In the genomic region with DNA sequence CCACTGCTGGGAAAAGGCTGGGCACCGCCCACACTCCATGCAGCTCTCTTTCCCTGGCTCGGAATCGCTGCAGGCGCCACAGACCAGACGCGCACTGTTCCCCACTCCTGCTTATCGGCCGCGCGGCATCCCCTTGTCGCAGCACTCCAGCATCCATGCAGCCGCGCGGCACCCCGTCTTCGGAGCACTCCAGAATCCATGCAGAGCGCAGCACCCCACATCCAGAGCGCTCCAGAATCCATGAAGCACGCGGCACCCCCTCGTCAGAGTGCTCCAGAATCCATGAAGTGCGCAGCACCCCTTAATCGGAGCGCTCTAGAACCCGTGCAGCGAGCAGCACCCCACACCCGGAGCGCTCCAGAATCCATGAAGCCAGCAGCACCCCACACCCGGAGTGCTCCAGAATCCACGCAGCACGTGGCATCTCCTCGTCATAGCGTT, we compare ENCODE assay signal across 20 cellular contexts. TPM values are rescaled to one million over a fixed set of nuclear protein-coding genes. Genes with fewer than 3 reads are reported as not detected.
A peak's percentile ranks its signal among the peaks of the same experiment; 100 is the strongest.
DNase-seq lines count a peak whose midpoint lies in the region; ATAC-seq and TF ChIP-seq lines count a peak whose summit lies in the region.
"Had no signal": no experiment of that assay in that cellular context is flagged by ENCODE, and none has a peak within 500 bp of the region (broad histone marks: within the 10 kb centered on the region; RNA-seq: fewer than 3 reads in every experiment).

No MANE protein-coding gene starts in this region.

- no peak for ATAC-seq in natural killer cell treated with Interleukin-12 subunit alpha and Interleukin-12 subunit beta and Interleukin-15 and Interleukin-18, amount 100 ng/mL, for 72 hours
- no peak for ATAC-seq in natural killer cell
- ATAC-seq: CD8-positive, alpha-beta T cell; HepG2 had no signal

- no peak overlapping the region for H2AFZ ChIP-seq in osteoblast (ENCODE audit: low read length)

- no peak overlapping the region for H3K4me3 Mint-ChIP-seq in natural killer cell treated with Interleukin-12 subunit alpha and Interleukin-12 subunit beta and Interleukin-15 and Interleukin-18, amount 100 ng/mL, for 72 hours
- no peak overlapping the region for H3K4me3 Mint-ChIP-seq in natural killer cell
- no peak overlapping the region for H3K4me3 Mint-ChIP-seq in dendritic cell treated with granulocyte-macrophage colony-stimulating factor and Interleukin-4, amounts not matched to agents 40 ng/mL and 50 ng/mL, for 4 days
- H3K4me3 Mint-ChIP-seq: B cell; CD14-positive monocyte; CD8-positive, alpha-beta T cell; H9 had no signal

- no peak for TF ChIP-seq EP300 in suprapubic skin (IDR thresholded peaks at IDR 0.05)

- DNase-seq in natural killer cell treated with Interleukin-12 subunit alpha and Interleukin-12 subunit beta and Interleukin-15 and Interleukin-18, amount 100 ng/mL, for 72 hours (ENCODE audit: low spot score) = peak; percentile 35
- DNase-seq in natural killer cell = no peak
- peak; percentile 21 for DNase-seq in osteoblast (ENCODE audit: insufficient read length, low spot score, missing footprints)
- peak; percentile 52 to 67 for DNase-seq in suprapubic skin (ENCODE audit: low spot score in 2 of 2)
- no peak for DNase-seq in stimulated activated CD4-positive, alpha-beta T cell treated with anti-CD3 and anti-CD28 coated beads, Interleukin-4, amount 100 ng/mL, for 1 hour
- no peak for DNase-seq in NCI-H446 (lab: John Stamatoyannopoulos, UW)
- DNase-seq in cerebellar nuclear complex (lab: John Stamatoyannopoulos, UW) = no peak
- DNase-seq: ACHN, COR-L47, DMS153, DMS79 treated with DMSO at 0.1 percent for 48 hours, EL, GOT3, H9 had no signal

- H3K36me3 ChIP-seq in osteoblast (ENCODE audit: insufficient read depth, low read length) (no peaks in the 10 kb centered on the region), suprapubic skin (no peaks in the 10 kb centered on the region)

- no peaks in the 10 kb centered on the region for H3K9me3 Mint-ChIP-seq in natural killer cell treated with Interleukin-12 subunit alpha and Interleukin-12 subunit beta and Interleukin-15 and Interleukin-18, amount 100 ng/mL, for 72 hours
- no peaks in the 10 kb centered on the region for H3K9me3 Mint-ChIP-seq in natural killer cell
- no peaks in the 10 kb centered on the region for H3K9me3 Mint-ChIP-seq in dendritic cell treated with granulocyte-macrophage colony-stimulating factor and Interleukin-4, amounts not matched to agents 40 ng/mL and 50 ng/mL, for 4 days
- H3K9me3 Mint-ChIP-seq: CD14-positive monocyte; CD8-positive, alpha-beta T cell; H9 had no signal

- H3K27ac Mint-ChIP-seq in natural killer cell treated with Interleukin-12 subunit alpha and Interleukin-12 subunit beta and Interleukin-15 and Interleukin-18, amount 100 ng/mL, for 72 hours = no peak overlapping the region
- no peak overlapping the region for H3K27ac Mint-ChIP-seq in natural killer cell
- peak overlapping the region; percentile 3 for H3K27ac Mint-ChIP-seq in dendritic cell treated with granulocyte-macrophage colony-stimulating factor and Interleukin-4, amounts not matched to agents 40 ng/mL and 50 ng/mL, for 4 days
- H3K27ac Mint-ChIP-seq: B cell; CD14-positive monocyte; CD8-positive, alpha-beta T cell; H9 had no signal

- no peak overlapping the region for H3K27ac ChIP-seq in osteoblast (ENCODE audit: low read depth, low read length)
- no peak overlapping the region for H3K27ac ChIP-seq in suprapubic skin

- peaks cover 5% of the 10 kb centered on the region for H3K27me3 ChIP-seq in osteoblast (ENCODE audit: insufficient read depth, low read length)
- H3K27me3 ChIP-seq in suprapubic skin = peaks cover 9% of the 10 kb centered on the region

- H3K4me2 ChIP-seq in osteoblast (ENCODE audit: insufficient read depth, low read length) = no peak overlapping the region

- no peaks in the 10 kb centered on the region for H3K36me3 Mint-ChIP-seq in natural killer cell treated with Interleukin-12 subunit alpha and Interleukin-12 subunit beta and Interleukin-15 and Interleukin-18, amount 100 ng/mL, for 72 hours
- H3K36me3 Mint-ChIP-seq in natural killer cell = no peaks in the 10 kb centered on the region
- H3K36me3 Mint-ChIP-seq in dendritic cell treated with granulocyte-macrophage colony-stimulating factor and Interleukin-4, amounts not matched to agents 40 ng/mL and 50 ng/mL, for 4 days (ENCODE audit: low read depth) = no peaks in the 10 kb centered on the region
- H3K36me3 Mint-ChIP-seq: CD14-positive monocyte; CD8-positive, alpha-beta T cell had no signal

- TF ChIP-seq CTCF in natural killer cell (IDR thresholded peaks at IDR 0.05) (no peak), osteoblast (IDR thresholded peaks at IDR 0.05; ENCODE audit: extremely low read depth, low read depth, low read length) (no peak), suprapubic skin (IDR thresholded peaks at IDR 0.05) (no peak)

- no peaks in the 10 kb centered on the region for H3K4me1 Mint-ChIP-seq in natural killer cell treated with Interleukin-12 subunit alpha and Interleukin-12 subunit beta and Interleukin-15 and Interleukin-18, amount 100 ng/mL, for 72 hours (ENCODE audit: low read depth in 2 of 2)
- no peaks in the 10 kb centered on the region for H3K4me1 Mint-ChIP-seq in natural killer cell
- peaks cover 85% of the 10 kb centered on the region for H3K4me1 Mint-ChIP-seq in dendritic cell treated with granulocyte-macrophage colony-stimulating factor and Interleukin-4, amounts not matched to agents 40 ng/mL and 50 ng/mL, for 4 days (ENCODE audit: low read depth)

- no peaks in the 10 kb centered on the region for H4K20me1 ChIP-seq in osteoblast (ENCODE audit: insufficient read depth, low read length)

- TF ChIP-seq POLR2A in suprapubic skin (IDR thresholded peaks at IDR 0.05) = no peak

- intact Hi-C loops in natural killer cell (cut with micrococcal nuclease) = no loop called here
- intact Hi-C loops in dendritic cell treated with granulocyte-macrophage colony-stimulating factor and Interleukin-4, amounts not matched to agents 40 ng/mL and 50 ng/mL, for 4 days (cut with micrococcal nuclease) = no loop called here

- H3K4me3 ChIP-seq in osteoblast (ENCODE audit: insufficient read depth, low read length) (no peak overlapping the region), suprapubic skin (no peak overlapping the region)

- H3K79me2 ChIP-seq in osteoblast (ENCODE audit: insufficient read depth, low read length) = no peaks in the 10 kb centered on the region

- 92% methylated on average over 33 of the region's 33 CpGs for WGBS in suprapubic skin

- no peaks in the 10 kb centered on the region for H3K9me3 ChIP-seq in osteoblast (ENCODE audit: low read depth, low read length)
- H3K9me3 ChIP-seq in suprapubic skin = no peaks in the 10 kb centered on the region

- H3K4me1 ChIP-seq in osteoblast (ENCODE audit: insufficient read depth, low read length) (no peaks in the 10 kb centered on the region), suprapubic skin (peaks cover 9% of the 10 kb centered on the region)

- peaks cover 10 to 16% of the 10 kb centered on the region in 2 donors for H3K27me3 Mint-ChIP-seq in natural killer cell treated with Interleukin-12 subunit alpha and Interleukin-12 subunit beta and Interleukin-15 and Interleukin-18, amount 100 ng/mL, for 72 hours
- peaks cover 18 to 27% of the 10 kb centered on the region in 2 donors for H3K27me3 Mint-ChIP-seq in natural killer cell (ENCODE audit: low read depth in 2 of 2)
- H3K27me3 Mint-ChIP-seq in dendritic cell treated with granulocyte-macrophage colony-stimulating factor and Interleukin-4, amounts not matched to agents 40 ng/mL and 50 ng/mL, for 4 days = peaks cover 26% of the 10 kb centered on the region

RNA-seq across cellular contexts. Expression of gene TFF3, which starts 9.5 kb away (rescaled TPM):
- not detected for total RNA-seq in natural killer cell treated with Interleukin-12 subunit alpha and Interleukin-12 subunit beta and Interleukin-15 and Interleukin-18, amount 100 ng/mL, for 72 hours
- total RNA-seq in natural killer cell (not detected), osteoblast (not detected in 2 replicates), suprapubic skin (1 to 10 TPM in 3 of 4 donors, not detected in 1; 1.9 to 8.0 (median 5.5) TPM)
- total RNA-seq: A172; B cell; CD8-positive, alpha-beta T cell had no signal

RNA-seq across cellular contexts. Expression of gene TFF2, which starts 45.1 kb away (rescaled TPM):
- not detected for total RNA-seq in natural killer cell treated with Interleukin-12 subunit alpha and Interleukin-12 subunit beta and Interleukin-15 and Interleukin-18, amount 100 ng/mL, for 72 hours
- not detected for total RNA-seq in natural killer cell
- total RNA-seq in osteoblast = not detected in 2 replicates
- total RNA-seq in suprapubic skin = not detected
- total RNA-seq: A172; B cell; CD8-positive, alpha-beta T cell; H9; HepG2 had no signal

Comparison
In these comparisons a context has a peak if more than half of its experiments do, and no peak if none do; other contexts are left out.
1. DNase-seq: peak in natural killer cell treated with Interleukin-12 subunit alpha and Interleukin-12 subunit beta and Interleukin-15 and Interleukin-18, amount 100 ng/mL, for 72 hours (single experiment), osteoblast (single experiment) and suprapubic skin (2 of 2); none in natural killer cell (single experiment), stimulated activated CD4-positive, alpha-beta T cell treated with anti-CD3 and anti-CD28 coated beads, Interleukin-4, amount 100 ng/mL, for 1 hour (single experiment), NCI-H446 (0 of 2) and cerebellar nuclear complex (0 of 2).